In the genomic region with DNA sequence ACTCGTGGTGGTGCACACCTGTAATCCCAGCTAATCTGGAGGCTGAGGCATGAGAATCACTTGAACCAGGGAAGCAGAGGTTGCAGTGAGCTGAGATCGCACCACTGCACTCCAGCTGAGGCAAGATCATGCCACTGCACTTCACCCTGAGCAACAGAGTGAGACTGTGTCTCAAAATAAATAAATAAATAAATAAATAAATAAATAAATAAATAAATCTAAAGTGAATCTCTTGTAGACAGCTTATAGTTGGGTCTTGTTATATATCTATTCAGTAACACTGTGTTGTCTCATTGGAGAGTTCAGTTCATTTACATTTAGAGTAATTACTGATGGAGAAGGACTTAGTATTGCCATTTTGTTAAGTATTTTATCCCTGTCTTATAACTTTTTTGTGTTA, we compare ENCODE assay signal across 27 cellular contexts.
"Had no signal": no experiment of that assay in that cellular context is flagged by ENCODE, and none has a peak within 500 bp of the region (broad histone marks: within the 10 kb centered on the region; RNA-seq: fewer than 3 reads in every experiment).

No MANE protein-coding gene starts in this region.

- FAIRE-seq: urothelium cell line had no signal

- H3K4me3 ChIP-seq: stomach, suprapubic skin, testis, thoracic aorta, thyroid gland, tibial artery, tibial nerve, transverse colon, upper lobe of left lung, upper lobe of right lung, uterus, vagina had no signal

- ATAC-seq: stimulated activated effector memory CD8-positive, alpha-beta T cell treated with anti-CD3 and anti-CD28 coated beads, Interleukin-12 subunit alpha, Interleukin-12 subunit beta, amount 100 ng/mL, for 72 hours; stimulated activated memory B cell treated with anti-CD40 and anti-IgM and Interleukin-4, amounts not matched to agents 10 μg/mL and 1 μg/mL and 100 μg/mL, for 72 hours; stimulated activated naive B cell treated with anti-CD40 and anti-IgM and Interleukin-4, amounts not matched to agents 10 μg/mL and 1 μg/mL and 100 μg/mL, for 72 hours; stimulated activated naive CD8-positive, alpha-beta T cell treated with anti-CD3 and anti-CD28 coated beads, Interleukin-15, amount 100 ng/mL, for 72 hours; stimulated activated naive CD8-positive, alpha-beta T cell treated with anti-CD3 and anti-CD28 coated beads, Interleukin-15, Interleukin-2, amounts not matched to agents 100 U/mL and 50 U/mL, for 24 hours; upper lobe of right lung had no signal

- H3K36me3 ChIP-seq: stomach, suprapubic skin, thoracic aorta, thyroid gland, tibial artery, tibial nerve, transverse colon, upper lobe of left lung, upper lobe of right lung, uterus, vagina had no signal

- H3K9me3 ChIP-seq: testis, thoracic aorta, thyroid gland, transverse colon, upper lobe of left lung, upper lobe of right lung, uterus, vagina had no signal

- DNase-seq: stimulated activated CD4-positive, alpha-beta T cell treated with anti-CD3 and anti-CD28 coated beads, Interleukin-2, amount 100 ng/mL, for 48 hours; stimulated activated CD4-positive, alpha-beta T cell treated with anti-CD3 and anti-CD28 coated beads, Interleukin-4, amount 100 ng/mL, for 1 hour; stimulated activated CD4-positive, alpha-beta T cell treated with anti-CD3 and anti-CD28 coated beads, Interleukin-4, amount 100 ng/mL, for 24 hours; stimulated activated CD4-positive, alpha-beta T cell treated with anti-CD3 and anti-CD28 coated beads, Interleukin-4, amount 100 ng/mL, for 4 hours; stimulated activated CD8-positive, alpha-beta memory T cell treated with anti-CD3 and anti-CD28 coated beads, Interleukin-4, amount 100 ng/mL, for 48 hours; stimulated activated naive B cell treated with anti-CD40 and anti-IgM and Interleukin-4, amounts not matched to agents 10 μg/mL and 1 μg/mL and 100 μg/mL, for 72 hours; stimulated activated naive CD4-positive, alpha-beta T cell; stimulated activated naive CD4-positive, alpha-beta T cell treated with Interleukin-2 at 50 U/mL for 16 hours; stimulated activated naive CD8-positive, alpha-beta T cell treated with anti-CD3 and anti-CD28 coated beads, Interleukin-15, amount 100 ng/mL, for 72 hours; stimulated activated naive CD8-positive, alpha-beta T cell treated with anti-CD3 and anti-CD28 coated beads, Interleukin-15, Interleukin-2, amounts not matched to agents 100 U/mL and 50 U/mL, for 24 hours; stomach; substantia nigra; testis; thyroid gland; tibial artery; transverse colon; trophoblast cell; upper lobe of left lung; upper lobe of right lung; uterus had no signal

- H3K27ac ChIP-seq: stomach, suprapubic skin, testis, thoracic aorta, thyroid gland, tibial artery, tibial nerve, transverse colon, upper lobe of left lung, upper lobe of right lung, uterus, vagina had no signal

- H3K4me1 ChIP-seq: stomach, suprapubic skin, testis, thyroid gland, tibial artery, tibial nerve, transverse colon, upper lobe of left lung, upper lobe of right lung, uterus, vagina had no signal
